Comparison of ENCODE assay signal across 33 cellular contexts in genomic region chr16:73225983-73226382, GRCh38.
"Had no signal": no experiment of that assay in that cellular context is flagged by ENCODE, and none has a peak within 500 bp of the region (broad histone marks: within the 10 kb centered on the region; RNA-seq: fewer than 3 reads in every experiment).

No MANE protein-coding gene starts in this region.

- H3K9me3 Mint-ChIP-seq: activated naive CD4-positive, alpha-beta T cell treated with anti-CD3 and anti-CD28 coated beads, Interleukin-2, amount 10 ng/mL, durations not matched to agents 7 days and 5 days had no signal

- ATAC-seq: activated CD8-positive, alpha-beta memory T cell treated with anti-CD3 and anti-CD28 coated beads, Interleukin-2, amount 10 ng/mL, durations not matched to agents 7 days and 5 days; Right ventricle myocardium inferior had no signal

- H3K27me3 Mint-ChIP-seq: activated CD4-positive, alpha-beta memory T cell treated with anti-CD3 and anti-CD28 coated beads, Interleukin-2, amount 10 ng/mL, durations not matched to agents 7 days and 5 days; activated CD8-positive, alpha-beta memory T cell treated with anti-CD3 and anti-CD28 coated beads, Interleukin-2, amount 10 ng/mL, durations not matched to agents 7 days and 5 days; activated naive CD4-positive, alpha-beta T cell treated with anti-CD3 and anti-CD28 coated beads, Interleukin-2, amount 10 ng/mL, durations not matched to agents 7 days and 5 days; activated naive CD8-positive, alpha-beta T cell; central memory CD8-positive, alpha-beta T cell had no signal

- H3K27ac ChIP-seq: brain microvascular endothelial cell, KMS-11, PC-9, RWPE1, WERI-Rb-1 had no signal

- DNase-seq: activated CD4-positive, alpha-beta memory T cell treated with anti-CD3 and anti-CD28 coated beads, Interleukin-2, amount 10 ng/mL, durations not matched to agents 7 days and 5 days; activated CD4-positive, alpha-beta T cell treated with anti-CD3 and anti-CD28 coated beads for 1 hour; activated CD4-positive, alpha-beta T cell treated with anti-CD3 and anti-CD28 coated beads for 48 hours; activated CD4-positive, CD25-positive, alpha-beta regulatory T cell; activated CD8-positive, alpha-beta memory T cell treated with anti-CD3 and anti-CD28 coated beads for 24 hours; activated CD8-positive, alpha-beta memory T cell treated with anti-CD3 and anti-CD28 coated beads, Interleukin-2, amount 10 ng/mL, durations not matched to agents 7 days and 5 days; activated CD8-positive, alpha-beta memory T cell treated with anti-CD3 and anti-CD28 coated beads, Interleukin-2, amount 50 U/mL, for 48 hours; activated effector memory CD4-positive, alpha-beta T cell treated with Interleukin-2 at 50 U/mL for 16 hours; activated naive CD4-positive, alpha-beta T cell treated with anti-CD3 and anti-CD28 coated beads, Interleukin-2, amount 10 ng/mL, durations not matched to agents 7 days and 5 days; activated T-cell treated with anti-CD3 and anti-CD28 coated beads, Interleukin-2, amount 50 U/mL, for 48 hours; amniotic stem cell; aorta; brain microvascular endothelial cell; NCI-H1092 treated with DMSO at 0.1 percent for 48 hours; NCI-H1417; NCI-H146; NCI-H187; NCI-H2029 treated with DMSO at 0.1 percent for 48 hours; NCI-H2107; NCI-H2171; NCI-H510A; NCI-H526; NCI-H748 treated with DMSO at 0.1 percent for 48 hours; NK-92 treated with Interleukin-12 subunit alpha and Interleukin-12 subunit beta, amount 100 ng/mL, for 24 hours; PC-9; SW 1271; T1000; WERI-Rb-1 had no signal

- H3K36me3 Mint-ChIP-seq: activated CD8-positive, alpha-beta memory T cell treated with anti-CD3 and anti-CD28 coated beads, Interleukin-2, amount 10 ng/mL, durations not matched to agents 7 days and 5 days; activated naive CD4-positive, alpha-beta T cell treated with anti-CD3 and anti-CD28 coated beads, Interleukin-2, amount 10 ng/mL, durations not matched to agents 7 days and 5 days; activated naive CD8-positive, alpha-beta T cell had no signal

- H3K4me3 Mint-ChIP-seq: activated CD4-positive, alpha-beta memory T cell treated with anti-CD3 and anti-CD28 coated beads, Interleukin-2, amount 10 ng/mL, durations not matched to agents 7 days and 5 days; activated CD8-positive, alpha-beta memory T cell treated with anti-CD3 and anti-CD28 coated beads, Interleukin-2, amount 10 ng/mL, durations not matched to agents 7 days and 5 days; activated naive CD4-positive, alpha-beta T cell treated with anti-CD3 and anti-CD28 coated beads, Interleukin-2, amount 10 ng/mL, durations not matched to agents 7 days and 5 days; activated naive CD8-positive, alpha-beta T cell; central memory CD8-positive, alpha-beta T cell had no signal

- H3K27ac Mint-ChIP-seq: activated CD4-positive, alpha-beta memory T cell treated with anti-CD3 and anti-CD28 coated beads, Interleukin-2, amount 10 ng/mL, durations not matched to agents 7 days and 5 days; activated CD8-positive, alpha-beta memory T cell treated with anti-CD3 and anti-CD28 coated beads, Interleukin-2, amount 10 ng/mL, durations not matched to agents 7 days and 5 days; activated naive CD4-positive, alpha-beta T cell treated with anti-CD3 and anti-CD28 coated beads, Interleukin-2, amount 10 ng/mL, durations not matched to agents 7 days and 5 days; activated naive CD8-positive, alpha-beta T cell had no signal

- H3K36me3 ChIP-seq: brain microvascular endothelial cell, WERI-Rb-1 had no signal

- H3K4me3 ChIP-seq: PC-9 had no signal

- H3K27me3 ChIP-seq: brain microvascular endothelial cell had no signal

- H3K4me1 Mint-ChIP-seq: activated CD4-positive, alpha-beta memory T cell treated with anti-CD3 and anti-CD28 coated beads, Interleukin-2, amount 10 ng/mL, durations not matched to agents 7 days and 5 days; activated CD8-positive, alpha-beta memory T cell treated with anti-CD3 and anti-CD28 coated beads, Interleukin-2, amount 10 ng/mL, durations not matched to agents 7 days and 5 days; activated naive CD4-positive, alpha-beta T cell treated with anti-CD3 and anti-CD28 coated beads, Interleukin-2, amount 10 ng/mL, durations not matched to agents 7 days and 5 days; central memory CD8-positive, alpha-beta T cell had no signal
